8 cellular contexts compared by ENCODE assay signal in the genomic region with DNA sequence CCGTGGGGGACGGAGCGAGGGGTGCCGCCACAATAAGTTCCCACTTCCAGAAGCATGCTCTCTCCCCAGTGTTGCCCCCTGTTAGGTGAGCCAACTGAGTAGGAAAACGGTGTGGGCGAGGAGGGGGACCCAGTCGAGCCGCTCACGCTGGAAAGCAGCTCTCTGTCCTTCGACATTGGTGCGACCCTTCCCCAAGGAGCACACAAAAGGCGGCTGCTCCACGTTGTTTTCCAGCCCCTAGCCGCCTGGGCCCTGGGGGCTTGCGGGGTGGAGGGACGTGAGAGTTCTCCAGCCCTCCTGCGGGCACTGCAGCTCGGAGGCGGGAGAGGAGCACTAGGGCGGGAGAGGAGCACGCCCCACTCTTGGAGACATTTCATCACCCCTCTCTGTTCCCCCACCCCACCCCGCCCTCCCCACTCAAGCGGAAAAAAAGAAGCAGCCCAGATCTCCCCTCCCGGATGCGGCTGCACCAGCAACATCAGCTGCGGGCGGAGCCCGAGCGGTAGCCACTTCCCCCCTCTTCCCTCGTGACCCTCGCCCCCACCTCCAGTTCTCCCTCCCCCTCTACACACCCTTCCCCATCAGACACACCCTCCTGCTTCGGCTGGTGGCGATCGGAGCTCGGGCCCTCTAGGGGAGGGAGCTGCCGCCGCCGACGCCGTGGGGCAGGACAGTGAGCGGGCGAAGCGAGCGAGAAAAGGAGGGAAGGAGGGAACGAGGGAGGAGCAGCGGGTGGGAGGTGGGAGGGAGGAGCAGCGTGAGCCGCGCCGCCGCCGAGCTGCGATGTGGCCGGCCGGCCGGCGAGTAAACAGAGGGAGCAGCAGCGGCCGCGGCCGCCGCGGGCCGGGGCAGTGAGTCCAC. TPM values are rescaled to one million over a fixed set of nuclear protein-coding genes. Genes with fewer than 3 reads are reported as not detected.
A peak's percentile ranks its signal among the peaks of the same experiment; 100 is the strongest.
DNase-seq lines count a peak whose midpoint lies in the region; ATAC-seq and TF ChIP-seq lines count a peak whose summit lies in the region.

A gene (plus strand): TSS at position 755 of the 861 bp plus-strand sequence. CDS start 157 bp downstream, outside the sequence.

- H3K36me3 ChIP-seq in GM23248 (ENCODE audit: low read depth), result no peaks in the 10 kb centered on the region
- no peaks in the 10 kb centered on the region for H3K36me3 ChIP-seq in testis (ENCODE audit: low read depth, missing control alignments)

- peaks cover 1% of the 10 kb centered on the region for H3K36me3 Mint-ChIP-seq in activated naive CD4-positive, alpha-beta T cell treated with anti-CD3 and anti-CD28 coated beads, Interleukin-2, amount 50 U/mL, for 24 hours
- H3K36me3 Mint-ChIP-seq in osteocyte (ENCODE audit: unreplicated experiment), result no peaks in the 10 kb centered on the region

- WGBS in GM23248 (ENCODE audit: low coverage in 1 of 2, low lambda C conversion rate in 2 of 2, missing lambda C conversion rate in 2 of 2), 2 experiments, result 23 to 100% methylated on average over 2 to 38 of the region's 64 CpGs
- WGBS in testis, 2 donors, result 0 to 10% methylated on average over 6 to 25 of the region's 64 CpGs

- H4K20me1 ChIP-seq in GM23248 (ENCODE audit: insufficient read depth), result no peaks in the 10 kb centered on the region

- intact Hi-C loops in Right ventricle myocardium inferior (cut with DNase I) (no loop called here), testis (cut with DNase I; ENCODE audit: low total_unique reads) (no loop called here)

- no peaks in the 10 kb centered on the region for H3K9me3 Mint-ChIP-seq in activated naive CD4-positive, alpha-beta T cell treated with anti-CD3 and anti-CD28 coated beads, Interleukin-2, amount 50 U/mL, for 24 hours
- H3K9me3 Mint-ChIP-seq in osteocyte (ENCODE audit: unreplicated experiment), result no peaks in the 10 kb centered on the region

- in situ Hi-C loops in GM23248 (cut with MboI), result no loop called here

- H3K9me3 ChIP-seq in GM23248 (ENCODE audit: low read depth) (no peaks in the 10 kb centered on the region), testis (no peaks in the 10 kb centered on the region)

- H3K4me2 ChIP-seq in GM23248 (ENCODE audit: unreplicated experiment), result peak within 1 kb of the TSS; percentile 76

- H3K4me3 ChIP-seq in GM23248, result peak within 1 kb of the TSS; percentile 91
- peak within 1 kb of the TSS; percentile 53 to 64 for H3K4me3 ChIP-seq in testis

- peak within 1 kb of the TSS; percentile 78 for H3K9ac ChIP-seq in GM23248

- H2AFZ ChIP-seq in GM23248, result peak within 1 kb of the TSS; percentile 84

- no peaks in the 10 kb centered on the region for H3K27me3 Mint-ChIP-seq in activated naive CD4-positive, alpha-beta T cell treated with anti-CD3 and anti-CD28 coated beads, Interleukin-2, amount 50 U/mL, for 24 hours
- no peaks in the 10 kb centered on the region for H3K27me3 Mint-ChIP-seq in osteocyte (ENCODE audit: unreplicated experiment)

- ATAC-seq in Right ventricle myocardium inferior, result peak; percentile 96

- no peak within 1 kb of the TSS for H3K27ac ChIP-seq in GM23248
- H3K27ac ChIP-seq in testis, result peak within 1 kb of the TSS in 1 of 2 donors; percentile 50

- peaks cover 34% of the 10 kb centered on the region for H3K4me1 Mint-ChIP-seq in activated naive CD4-positive, alpha-beta T cell treated with anti-CD3 and anti-CD28 coated beads, Interleukin-2, amount 50 U/mL, for 24 hours
- H3K4me1 Mint-ChIP-seq in osteocyte (ENCODE audit: unreplicated experiment), result peaks cover 18% of the 10 kb centered on the region

- TF ChIP-seq POLR2A in testis (IDR thresholded peaks at IDR 0.05), result no peak

- H3F3A ChIP-seq in GM23248 (ENCODE audit: insufficient read depth), result peaks cover 5% of the 10 kb centered on the region; the same call in 1 of the 2 replicates

- H3K27me3 ChIP-seq in GM23248 (replicated peaks; ENCODE audit: insufficient read depth) (no peaks in the 10 kb centered on the region), testis (no peaks in the 10 kb centered on the region)

- no peak for TF ChIP-seq CTCF in osteocyte (IDR thresholded peaks at IDR 0.05)
- no peak for TF ChIP-seq CTCF in testis (IDR thresholded peaks at IDR 0.05)

- H3K27ac Mint-ChIP-seq in activated naive CD4-positive, alpha-beta T cell treated with anti-CD3 and anti-CD28 coated beads, Interleukin-2, amount 50 U/mL, for 24 hours, result peak within 1 kb of the TSS; percentile 96
- H3K27ac Mint-ChIP-seq in osteocyte (ENCODE audit: unreplicated experiment), result peak within 1 kb of the TSS; percentile 72

- peak; percentile 92 for DNase-seq in ELF-1 (ENCODE audit: low read depth, low spot score)
- peak; percentile 78 for DNase-seq in GM23248
- peak; percentile 73 for DNase-seq in LHCN-M2 (ENCODE audit: low read depth)
- DNase-seq in SKM-1 (lab: John Stamatoyannopoulos, UW; ENCODE audit: unreplicated experiment), result peak; percentile 84
- peak; percentile 91 for DNase-seq in Right ventricle myocardium inferior (ENCODE audit: missing footprints)
- peak; percentile 91 for DNase-seq in osteocyte (ENCODE audit: extremely low spot score, unreplicated experiment)
- peak; percentile 61 for DNase-seq in testis

- peak within 1 kb of the TSS; percentile 98 for H3K4me3 Mint-ChIP-seq in activated naive CD4-positive, alpha-beta T cell treated with anti-CD3 and anti-CD28 coated beads, Interleukin-2, amount 50 U/mL, for 24 hours
- peak within 1 kb of the TSS; percentile 84 for H3K4me3 Mint-ChIP-seq in osteocyte (ENCODE audit: unreplicated experiment)

- peaks cover 30% of the 10 kb centered on the region for H3K79me2 ChIP-seq in GM23248 (ENCODE audit: insufficient read depth)

- no peaks in the 10 kb centered on the region for H3K9me2 ChIP-seq in GM23248 (ENCODE audit: insufficient read depth)

- H3K4me1 ChIP-seq in GM23248 (ENCODE audit: insufficient read depth) (peaks cover 4% of the 10 kb centered on the region; the same call in 1 of the 2 replicates), testis (no peaks in the 10 kb centered on the region)

RNA-seq across cellular contexts. Expression of the gene that starts here (rescaled TPM):
- total RNA-seq in GM23248 (2014; rRNA removed; shearing (Covaris generic)), result 15.6 and 21.9 TPM in 2 replicates
- polyA plus RNA-seq in GM23248 (2016; fragmentation: Nextera tagmentation; extraction: Ambion mirVana), result 9.8 and 11.7 TPM in 2 replicates
- 4.2 and 5.5 TPM in 2 replicates for total RNA-seq in LHCN-M2 (2014; rRNA removed)
- polyA plus RNA-seq in LHCN-M2 (2012), result 4.1 TPM
- 6.9 TPM for total RNA-seq in Right ventricle myocardium inferior
- 24.8 and 27.2 TPM in 2 replicates for total RNA-seq in osteocyte
- total RNA-seq in testis, result 1 to 10 TPM; 4.3 to 5.9 TPM
- polyA plus RNA-seq in testis (ENCODE audit: insufficient read depth, low read depth, low replicate concordance), result 5.8 TPM
